1 cellular context compared by ENCODE assay signal in the genomic region with DNA sequence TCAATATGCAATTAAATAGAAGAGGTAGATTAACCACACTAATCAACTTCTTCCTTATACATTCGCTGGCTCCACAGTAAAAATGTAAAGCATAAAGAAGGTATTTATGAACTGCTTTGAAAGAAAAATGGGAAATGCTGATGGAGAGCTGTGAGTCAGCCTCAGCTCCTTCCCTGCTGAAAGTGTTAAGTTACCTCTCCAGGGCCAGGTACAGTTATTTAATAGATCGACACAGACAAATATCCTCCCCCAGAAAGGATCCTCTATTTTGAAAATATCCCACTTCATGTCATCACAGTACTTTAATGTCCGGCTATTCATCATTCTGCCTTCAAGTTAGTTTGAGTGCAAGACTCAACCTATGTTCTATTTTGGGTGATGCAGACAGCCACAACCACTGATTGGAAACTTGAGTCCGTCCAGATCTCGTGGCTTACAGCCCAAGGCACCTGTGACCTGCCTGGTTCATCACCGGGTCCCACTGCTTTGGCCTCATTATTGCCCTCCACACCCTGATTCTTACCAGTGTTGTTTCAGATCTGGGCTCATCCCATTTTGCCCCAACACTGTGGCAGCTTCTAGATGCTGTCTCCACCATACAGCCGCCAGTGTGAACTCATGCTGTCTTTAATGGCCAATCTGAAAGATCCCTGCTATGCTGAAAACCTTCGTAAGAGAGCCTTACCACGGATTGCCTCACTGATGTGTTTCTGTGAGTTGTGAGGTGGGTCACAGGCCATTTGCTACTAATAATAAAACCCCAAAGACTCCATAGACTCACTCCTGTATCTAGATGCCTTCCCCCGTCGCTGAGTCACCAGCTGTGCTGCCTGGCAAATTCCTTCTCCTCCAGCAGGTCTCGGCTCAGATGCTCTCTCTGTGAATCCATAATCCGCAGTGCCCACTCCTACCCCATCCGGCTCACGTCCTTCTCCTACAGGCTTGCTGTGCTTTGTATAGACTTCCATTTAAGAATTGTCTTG.
A peak's percentile ranks its signal among the peaks of the same experiment; 100 is the strongest.
TF ChIP-seq lines count a peak whose summit lies in the region.

No MANE protein-coding gene starts in this region.

TF ChIP-seq in IMR-90, 13 proteins besides CTCF, POLR2A, EP300 and RAD21:
- TF ChIP-seq CEBPB (IDR thresholded peaks at IDR 0.05; ENCODE audit: low read depth, low read length) (peak; percentile 81), FOS (IDR thresholded peaks at IDR 0.05; ENCODE audit: low read depth, low read length) (peak; percentile 40; the same call in 1 of the 2 replicates)
